In genomic region chrX:116292183-116292582, GRCh38 we compare ENCODE assay signal across 21 cellular contexts.
A peak's percentile ranks its signal among the peaks of the same experiment; 100 is the strongest.
DNase-seq lines count a peak whose midpoint lies in the region; ATAC-seq, FAIRE-seq and TF ChIP-seq lines count a peak whose summit lies in the region.
"Had no signal": no experiment of that assay in that cellular context is flagged by ENCODE, and none has a peak within 500 bp of the region (broad histone marks: within the 10 kb centered on the region; RNA-seq: fewer than 3 reads in every experiment).

No MANE protein-coding gene starts in this region.

- no peak overlapping the region for H2AFZ ChIP-seq in astrocyte (ENCODE audit: low read depth, low read length)

- H3K9ac ChIP-seq in astrocyte (ENCODE audit: low read length) = no peak overlapping the region
- H3K9ac ChIP-seq: BLaER1 had no signal

- no peaks in the 10 kb centered on the region for H3K36me3 Mint-ChIP-seq in astrocyte (ENCODE audit: low read depth, unreplicated experiment)
- H3K36me3 Mint-ChIP-seq: CD14-positive monocyte; CD4-positive, alpha-beta memory T cell; CD4-positive, CD25-positive, alpha-beta regulatory T cell; CD8-positive, alpha-beta memory T cell had no signal

- FAIRE-seq in astrocyte (lab: Jason Lieb, UNC) = peak; percentile 56
- FAIRE-seq: G401.6 had no signal

- ATAC-seq in left colon (peak; percentile 91), GM21825 (IDR thresholded peaks at IDR 0.05; ENCODE audit: unreplicated experiment) (no peak), GM21515 (IDR thresholded peaks at IDR 0.05; ENCODE audit: unreplicated experiment) (no peak)

- no peak overlapping the region for H3K4me3 Mint-ChIP-seq in astrocyte (ENCODE audit: unreplicated experiment)
- H3K4me3 Mint-ChIP-seq: CD14-positive monocyte; CD4-positive, alpha-beta memory T cell; CD4-positive, CD25-positive, alpha-beta regulatory T cell; CD8-positive, alpha-beta memory T cell had no signal

- no peaks in the 10 kb centered on the region for H3K36me3 ChIP-seq in astrocyte (ENCODE audit: insufficient read depth, low read length)
- H3K36me3 ChIP-seq: BE2C, BLaER1 had no signal

- no peaks in the 10 kb centered on the region for H3K9me3 ChIP-seq in astrocyte (ENCODE audit: insufficient read depth, low read depth, low read length)
- H3K9me3 ChIP-seq: BE2C, BLaER1 had no signal

- intact Hi-C loops in left colon (cut with DNase I, micrococcal nuclease) = no loop called here

- H3K27ac Mint-ChIP-seq in astrocyte (ENCODE audit: unreplicated experiment) = no peak overlapping the region
- H3K27ac Mint-ChIP-seq: CD14-positive monocyte; CD4-positive, alpha-beta memory T cell; CD4-positive, CD25-positive, alpha-beta regulatory T cell; CD8-positive, alpha-beta memory T cell had no signal

- no peaks in the 10 kb centered on the region for H3K79me2 ChIP-seq in astrocyte (ENCODE audit: insufficient read depth, low read length)

- DNase-seq in astrocyte (ENCODE audit: low read depth) (no peak), left colon (peak; percentile 4 to 30), DMS79 treated with DMSO at 0.1 percent for 48 hours (lab: John Stamatoyannopoulos, UW) (no peak)
- DNase-seq: 8988T; ACHN; BE2C; C1 segment of cervical spinal cord; CD4-positive, alpha-beta memory T cell; CD4-positive, CD25-positive, alpha-beta regulatory T cell; CD8-positive, alpha-beta memory T cell; COR-L47; DMS 273 treated with DMSO at 0.1 percent for 48 hours; DMS153; DMS53; DMS79; GF-D8 had no signal

- H3K9me3 Mint-ChIP-seq in astrocyte (ENCODE audit: unreplicated experiment) = no peaks in the 10 kb centered on the region

- no peaks in the 10 kb centered on the region for H3K27me3 ChIP-seq in astrocyte (ENCODE audit: insufficient read depth, low read length)
- H3K27me3 ChIP-seq: BE2C, BLaER1 had no signal

- no peak for TF ChIP-seq CTCF in astrocyte (IDR thresholded peaks at IDR 0.05; ENCODE audit: insufficient read depth, low read depth, low read length)

- H4K20me1 ChIP-seq in astrocyte (ENCODE audit: insufficient read depth, low read length) = no peaks in the 10 kb centered on the region
- H4K20me1 ChIP-seq: BLaER1 had no signal

- no peak overlapping the region for H3K27ac ChIP-seq in astrocyte (ENCODE audit: low read depth, low read length)
- H3K27ac ChIP-seq: BLaER1 had no signal

- no peaks in the 10 kb centered on the region for H3K4me1 ChIP-seq in astrocyte (ENCODE audit: insufficient read depth, low read length)
- H3K4me1 ChIP-seq: BE2C, BLaER1 had no signal

- H3K4me2 ChIP-seq in astrocyte (ENCODE audit: low read length) = no peak overlapping the region
- H3K4me2 ChIP-seq: BLaER1 had no signal

- no peak overlapping the region for H3K4me3 ChIP-seq in astrocyte (ENCODE audit: insufficient read depth, low read depth, low read length)
- H3K4me3 ChIP-seq: BLaER1 had no signal

- no peaks in the 10 kb centered on the region for H3K27me3 Mint-ChIP-seq in astrocyte (ENCODE audit: low read depth, unreplicated experiment)
- H3K27me3 Mint-ChIP-seq: CD4-positive, alpha-beta memory T cell; CD4-positive, CD25-positive, alpha-beta regulatory T cell; CD8-positive, alpha-beta memory T cell had no signal

- no peaks in the 10 kb centered on the region for H3K4me1 Mint-ChIP-seq in astrocyte (ENCODE audit: low read depth, unreplicated experiment)
- H3K4me1 Mint-ChIP-seq: CD14-positive monocyte; CD4-positive, alpha-beta memory T cell; CD4-positive, CD25-positive, alpha-beta regulatory T cell; CD8-positive, alpha-beta memory T cell had no signal

Comparison
In these comparisons a context has a peak if more than half of its experiments do, and no peak if none do; other contexts are left out.
1. DNase-seq: peak in left colon (2 of 2); none in astrocyte (single experiment) and DMS79 treated with DMSO at 0.1 percent for 48 hours (single experiment).